In the genomic region with DNA sequence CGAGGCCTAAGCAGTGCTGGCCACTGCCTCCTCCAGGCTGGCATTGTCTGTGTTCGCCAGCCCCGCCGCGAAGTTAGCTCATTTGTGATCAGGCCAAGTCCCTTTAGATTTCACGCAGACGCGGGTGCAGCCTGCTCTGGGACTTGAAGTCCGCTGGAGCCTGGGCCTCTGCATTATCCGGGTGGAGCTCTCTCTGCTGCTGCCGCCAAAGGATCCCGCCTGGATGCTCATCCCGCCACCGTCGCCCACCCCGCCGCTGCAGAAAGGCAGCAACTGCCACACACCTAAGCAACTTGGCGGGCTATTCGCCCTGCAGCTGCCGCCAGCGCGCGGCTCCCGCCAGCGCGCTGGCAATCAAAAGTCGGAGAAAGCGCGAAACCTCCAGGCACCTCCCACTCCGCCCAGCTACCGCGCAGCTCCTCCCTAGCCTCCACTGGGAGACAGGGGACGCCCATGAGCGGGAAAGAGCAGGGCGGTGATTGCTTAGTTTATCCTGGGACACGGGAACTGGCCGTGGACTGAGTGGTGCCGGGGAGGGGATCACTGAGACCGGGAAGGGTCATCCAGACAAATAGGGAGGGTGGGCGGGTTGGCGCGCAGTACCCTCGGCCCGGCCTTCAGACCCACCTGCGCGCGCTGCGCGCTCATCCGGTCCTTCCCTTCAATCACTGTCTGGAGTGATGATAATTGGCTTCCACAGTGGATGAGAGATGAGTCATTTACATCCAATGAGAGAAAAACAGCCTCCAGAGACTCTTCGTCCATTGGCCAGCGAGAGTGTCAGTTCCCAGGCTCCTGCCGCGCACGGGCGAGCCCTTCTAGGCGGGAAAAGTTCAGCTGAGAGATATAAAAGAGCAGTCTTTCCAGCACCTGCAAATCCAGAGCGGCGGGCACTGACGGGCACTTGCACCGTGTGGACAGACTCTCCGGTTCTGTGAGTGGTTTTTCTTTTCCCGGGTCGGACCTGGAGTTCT, we compare ENCODE assay signal across 8 cellular contexts. TPM values are rescaled to one million over a fixed set of nuclear protein-coding genes. Genes with fewer than 3 reads are reported as not detected.
DNase-seq lines count a peak whose midpoint lies in the region; ATAC-seq, FAIRE-seq and TF ChIP-seq lines count a peak whose summit lies in the region.

A gene with protein sequence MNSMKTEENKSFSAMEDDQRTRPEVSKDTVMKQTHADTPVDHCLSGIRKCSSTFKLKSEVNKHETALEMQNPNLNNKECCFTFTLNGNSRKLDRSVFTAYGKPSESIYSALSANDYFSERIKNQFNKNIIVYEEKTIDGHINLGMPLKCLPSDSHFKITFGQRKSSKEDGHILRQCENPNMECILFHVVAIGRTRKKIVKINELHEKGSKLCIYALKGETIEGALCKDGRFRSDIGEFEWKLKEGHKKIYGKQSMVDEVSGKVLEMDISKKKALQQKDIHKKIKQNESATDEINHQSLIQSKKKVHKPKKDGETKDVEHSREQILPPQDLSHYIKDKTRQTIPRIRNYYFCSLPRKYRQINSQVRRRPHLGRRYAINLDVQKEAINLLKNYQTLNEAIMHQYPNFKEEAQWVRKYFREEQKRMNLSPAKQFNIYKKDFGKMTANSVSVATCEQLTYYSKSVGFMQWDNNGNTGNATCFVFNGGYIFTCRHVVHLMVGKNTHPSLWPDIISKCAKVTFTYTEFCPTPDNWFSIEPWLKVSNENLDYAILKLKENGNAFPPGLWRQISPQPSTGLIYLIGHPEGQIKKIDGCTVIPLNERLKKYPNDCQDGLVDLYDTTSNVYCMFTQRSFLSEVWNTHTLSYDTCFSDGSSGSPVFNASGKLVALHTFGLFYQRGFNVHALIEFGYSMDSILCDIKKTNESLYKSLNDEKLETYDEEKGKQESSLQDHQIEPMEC (plus strand): TSS at position 875 of the 974 bp plus-strand sequence. CDS start 2,389 bp downstream, outside the sequence.

- H3K4me3 ChIP-seq in GM08714 (ENCODE audit: low read length) (peak within 1 kb of the TSS; percentile 82), MM.1S (ENCODE audit: low read length) (peak within 1 kb of the TSS; percentile 88), SK-N-MC (peak within 1 kb of the TSS; percentile 96), cardiac muscle cell (peak within 1 kb of the TSS; percentile 31), pancreas (peak within 1 kb of the TSS; percentile 1 to 60 (median 44)), uterus (peak within 1 kb of the TSS; percentile 37 to 47)

- H3K4me3 Mint-ChIP-seq in activated naive CD8-positive, alpha-beta T cell treated with anti-CD3 and anti-CD28 coated beads for 36 hours, result peak within 1 kb of the TSS; percentile 88

- H3K9me3 ChIP-seq in MM.1S (replicated peaks; ENCODE audit: insufficient read depth, low read length) (no peaks in the 10 kb centered on the region), SK-N-MC (ENCODE audit: low read depth, low read length) (no peaks in the 10 kb centered on the region), cardiac muscle cell (ENCODE audit: low read depth) (no peaks in the 10 kb centered on the region), pancreas (no peaks in the 10 kb centered on the region), uterus (no peaks in the 10 kb centered on the region)

- TF ChIP-seq POLR2A in uterus (IDR thresholded peaks at IDR 0.05), result no peak

- H3K9ac ChIP-seq in MM.1S (ENCODE audit: low read length) (peak within 1 kb of the TSS; percentile 95), SK-N-MC (ENCODE audit: insufficient read length) (peak within 1 kb of the TSS; percentile 80)

- peak; percentile 96 to 98 (median 96) for ATAC-seq in pancreas

- peak within 1 kb of the TSS; percentile 78 for H3K27ac Mint-ChIP-seq in activated naive CD8-positive, alpha-beta T cell treated with anti-CD3 and anti-CD28 coated beads for 36 hours

- DNase-seq in HCEC 1CT (peak; percentile 91), MM.1S (peak; percentile 98), SK-N-MC (ENCODE audit: low read depth, low spot score) (peak; percentile 81), cardiac muscle cell (ENCODE audit: low read depth in 1 of 2, low spot score in 1 of 2) (peak; percentile 77 to 91), pancreas (peak; percentile 78 to 87 (median 82)), uterus (peak; percentile 83 to 89)
- DNase-seq in activated naive CD8-positive, alpha-beta T cell treated with anti-CD3 and anti-CD28 coated beads for 36 hours, result peak; percentile 77

- intact Hi-C loops in pancreas (cut with DNase I), result no loop called here
- intact Hi-C loops in uterus (cut with DNase I; ENCODE audit: low total_unique reads), result no loop called here

- peaks cover 11% of the 10 kb centered on the region; the same call in 1 of the 2 replicates for H3K36me3 ChIP-seq in MM.1S (replicated peaks; ENCODE audit: insufficient read depth, low read length)
- H3K36me3 ChIP-seq in SK-N-MC (ENCODE audit: insufficient read depth, low read length), result peaks cover 28% of the 10 kb centered on the region
- H3K36me3 ChIP-seq in cardiac muscle cell, result no peaks in the 10 kb centered on the region
- no peaks in the 10 kb centered on the region for H3K36me3 ChIP-seq in pancreas
- no peaks in the 10 kb centered on the region for H3K36me3 ChIP-seq in uterus

- peaks cover 47% of the 10 kb centered on the region for H3K79me2 ChIP-seq in MM.1S (ENCODE audit: low read length)

- H4K20me1 ChIP-seq in MM.1S (ENCODE audit: insufficient read depth, low read length), result peaks cover 5% of the 10 kb centered on the region; the same call in 1 of the 2 replicates

- no peaks in the 10 kb centered on the region for H3K9me2 ChIP-seq in MM.1S (replicated peaks; ENCODE audit: insufficient read depth, low read length)

- no peak for FAIRE-seq in pancreas (lab: Jason Lieb, UNC)

- H3K27ac ChIP-seq in MM.1S (ENCODE audit: low read length) (peak within 1 kb of the TSS; percentile 80), SK-N-MC (no peak within 1 kb of the TSS), cardiac muscle cell (no peak within 1 kb of the TSS), pancreas (no peak within 1 kb of the TSS), uterus (peak within 1 kb of the TSS; percentile 29 to 76)

- H3K4me1 ChIP-seq in MM.1S (ENCODE audit: low read length) (peaks cover 27% of the 10 kb centered on the region), cardiac muscle cell (ENCODE audit: low read depth) (no peaks in the 10 kb centered on the region), pancreas (peaks cover 0 to 5% (median 4%) of the 10 kb centered on the region in 3 donors), uterus (peaks cover 0 to 4% of the 10 kb centered on the region in 2 donors)

- TF ChIP-seq CTCF in MM.1S (IDR thresholded peaks at IDR 0.05; ENCODE audit: low read length), result no peak
- no peak for TF ChIP-seq CTCF in cardiac muscle cell (IDR thresholded peaks at IDR 0.05; ENCODE audit: low read depth, low read length)
- TF ChIP-seq CTCF in pancreas (IDR thresholded peaks at IDR 0.05), result no peak
- TF ChIP-seq CTCF in uterus (IDR thresholded peaks at IDR 0.05), result peak in 1 of 4 experiments; percentile 19

- H3K27me3 ChIP-seq in MM.1S (replicated peaks; ENCODE audit: insufficient read depth, low read length) (no peaks in the 10 kb centered on the region), cardiac muscle cell (peaks cover 31% of the 10 kb centered on the region), pancreas (no peaks in the 10 kb centered on the region), uterus (peaks cover 0 to 4% of the 10 kb centered on the region in 2 donors)

- peaks cover 34% of the 10 kb centered on the region for H3K4me1 Mint-ChIP-seq in activated naive CD8-positive, alpha-beta T cell treated with anti-CD3 and anti-CD28 coated beads for 36 hours

- peaks cover 40% of the 10 kb centered on the region for H3K36me3 Mint-ChIP-seq in activated naive CD8-positive, alpha-beta T cell treated with anti-CD3 and anti-CD28 coated beads for 36 hours

- H2AFZ ChIP-seq in MM.1S (ENCODE audit: low read length), result peak within 1 kb of the TSS; percentile 68

- WGBS in pancreas, 2 donors, result 0 to 1% methylated on average over 63 to 64 of the region's 64 CpGs

- peak within 1 kb of the TSS; percentile 89 for H3K4me2 ChIP-seq in MM.1S (ENCODE audit: low read depth, low read length)

- no peaks in the 10 kb centered on the region for H3K9me3 Mint-ChIP-seq in activated naive CD8-positive, alpha-beta T cell treated with anti-CD3 and anti-CD28 coated beads for 36 hours

- peaks cover 79% of the 10 kb centered on the region for H3K27me3 Mint-ChIP-seq in activated naive CD8-positive, alpha-beta T cell treated with anti-CD3 and anti-CD28 coated beads for 36 hours

- H3F3A ChIP-seq in MM.1S (ENCODE audit: insufficient read depth, low read length), result peaks cover 19% of the 10 kb centered on the region

RNA-seq across cellular contexts. Expression of the gene that starts here (rescaled TPM):
- total RNA-seq in activated naive CD8-positive, alpha-beta T cell treated with anti-CD3 and anti-CD28 coated beads for 36 hours, result 10 to 100 TPM; 46.1 to 50.4 TPM
- 1.8 and 2.6 TPM in 2 replicates for total RNA-seq in cardiac muscle cell
- polyA plus RNA-seq in cardiac muscle cell, result 0.44 and 3.5 TPM in 2 replicates
- total RNA-seq in pancreas, result under 1 TPM in 5 of 6 donors, not detected in 1; 0.12 to 0.73 (median 0.20) TPM
- polyA plus RNA-seq in pancreas, result under 1 TPM; 0.05 to 0.15 TPM
- total RNA-seq in uterus, result 10 to 100 TPM in 1 of 4 donors, not detected in 3; 18.5 TPM

Comparison
In these comparisons a context has a peak if more than half of its experiments do, and no peak if none do; other contexts are left out.
1. Peak in DNase-seq, ATAC-seq and H3K4me3 ChIP-seq in pancreas; RNA of the gene not detected or under 1 TPM.
2. H3K4me3 ChIP-seq: peak in every context shown above with its lines; median percentile 96 in SK-N-MC; 88 in MM.1S; 82 in GM08714; 44 in pancreas; 42 in uterus; 31 in cardiac muscle cell.
3. H3K27ac ChIP-seq: peak in MM.1S (single experiment) and uterus (2 of 2); none in SK-N-MC (single experiment), cardiac muscle cell (single experiment) and pancreas (0 of 4).
4. Peak in every context shown above with its lines, with median percentiles within 50 percentile points of each other: DNase-seq.